In the genomic region with DNA sequence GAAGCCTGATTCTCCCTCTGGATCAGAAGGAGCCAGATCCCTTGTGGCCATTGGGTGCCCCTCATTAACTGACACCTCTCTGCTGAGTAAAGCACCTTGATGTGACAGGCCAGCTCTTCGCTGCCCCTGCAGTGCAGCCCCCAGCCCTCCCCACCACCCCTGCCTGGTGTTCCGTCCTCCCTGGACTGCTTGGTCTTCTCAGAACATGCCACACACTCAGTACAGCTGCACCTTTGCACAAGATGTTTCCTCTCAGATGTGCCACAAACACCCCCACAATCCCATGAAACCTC, we compare ENCODE assay signal across 13 cellular contexts. TPM values are rescaled to one million over a fixed set of nuclear protein-coding genes. Genes with fewer than 3 reads are reported as not detected.
DNase-seq lines count a peak whose midpoint lies in the region; ATAC-seq and TF ChIP-seq lines count a peak whose summit lies in the region.
"Had no signal": no experiment of that assay in that cellular context is flagged by ENCODE, and none has a peak within 500 bp of the region (broad histone marks: within the 10 kb centered on the region; RNA-seq: fewer than 3 reads in every experiment).

No MANE protein-coding gene starts in this region.

- WGBS in esophagus squamous epithelium, 2 donors: no CpG with 5 or more reads among the region's 2 CpGs

- H3K27ac ChIP-seq in esophagus squamous epithelium: no peak overlapping the region
- H3K27ac ChIP-seq: breast epithelium, right atrium auricular region, tibial artery had no signal

- peaks cover 2% of the 10 kb centered on the region for H3K36me3 Mint-ChIP-seq in activated naive CD8-positive, alpha-beta T cell
- peaks cover 17% of the 10 kb centered on the region for H3K36me3 Mint-ChIP-seq in activated naive CD8-positive, alpha-beta T cell treated with anti-CD3 and anti-CD28 coated beads, Interleukin-2, amount 50 U/mL, for 24 hours (ENCODE audit: low read depth)
- H3K36me3 Mint-ChIP-seq in T-helper 17 cell (ENCODE audit: low read depth): peaks cover 2% of the 10 kb centered on the region
- peaks cover 12 to 32% of the 10 kb centered on the region in 2 donors for H3K36me3 Mint-ChIP-seq in stimulated activated naive B cell treated with anti-CD40 and anti-IgM and Interleukin-4, amounts not matched to agents 10 μg/mL and 1 μg/mL and 100 μg/mL, for 72 hours

- intact Hi-C loops in esophagus squamous epithelium (cut with DNase I): loop anchor here (10.0 kb wide), 1 partner anchor 62 kb away; no protein-coding TSS in a partner anchor

- H3K9me3 ChIP-seq in T-helper 17 cell (ENCODE audit: control insufficient read depth, low read length, poor library complexity, severe bottlenecking): no peaks in the 10 kb centered on the region
- H3K9me3 ChIP-seq in iPS-15b (ENCODE audit: control insufficient read depth, insufficient read depth, low read length): no peaks in the 10 kb centered on the region
- no peaks in the 10 kb centered on the region for H3K9me3 ChIP-seq in esophagus squamous epithelium
- H3K9me3 ChIP-seq: breast epithelium, right atrium auricular region, tibial artery had no signal

- no peak for TF ChIP-seq POLR2A in esophagus squamous epithelium (IDR thresholded peaks at IDR 0.05)

- peak overlapping the region; percentile 41 for H3K27ac Mint-ChIP-seq in activated naive CD8-positive, alpha-beta T cell
- H3K27ac Mint-ChIP-seq in activated naive CD8-positive, alpha-beta T cell treated with anti-CD3 and anti-CD28 coated beads, Interleukin-2, amount 50 U/mL, for 24 hours: no peak overlapping the region
- H3K27ac Mint-ChIP-seq in T-helper 17 cell: peak overlapping the region; percentile 73
- peak overlapping the region; percentile 92 for H3K27ac Mint-ChIP-seq in stimulated activated naive B cell treated with anti-CD40 and anti-IgM and Interleukin-4, amounts not matched to agents 10 μg/mL and 1 μg/mL and 100 μg/mL, for 72 hours
- H3K27ac Mint-ChIP-seq: T-helper 1 cell treated with Interleukin-12 subunit alpha and Interleukin-12 subunit beta and Interleukin-4 antibody, amounts not matched to agents 30 μg/mL and 1 μg/mL, for 36 hours had no signal

- no peak for ATAC-seq in activated naive CD8-positive, alpha-beta T cell treated with anti-CD3 and anti-CD28 coated beads, Interleukin-2, amount 50 U/mL, for 24 hours
- no peak for ATAC-seq in T-helper 17 cell
- no peak for ATAC-seq in stimulated activated naive B cell treated with anti-CD40 and anti-IgM and Interleukin-4, amounts not matched to agents 10 μg/mL and 1 μg/mL and 100 μg/mL, for 72 hours (replicated peaks)

- peaks cover 22% of the 10 kb centered on the region for H3K4me1 Mint-ChIP-seq in activated naive CD8-positive, alpha-beta T cell (ENCODE audit: low read depth)
- peaks cover 16% of the 10 kb centered on the region for H3K4me1 Mint-ChIP-seq in activated naive CD8-positive, alpha-beta T cell treated with anti-CD3 and anti-CD28 coated beads, Interleukin-2, amount 50 U/mL, for 24 hours
- H3K4me1 Mint-ChIP-seq in T-helper 17 cell: peaks cover 15% of the 10 kb centered on the region
- peaks cover 15 to 29% of the 10 kb centered on the region in 2 donors for H3K4me1 Mint-ChIP-seq in stimulated activated naive B cell treated with anti-CD40 and anti-IgM and Interleukin-4, amounts not matched to agents 10 μg/mL and 1 μg/mL and 100 μg/mL, for 72 hours

- H3K9me3 Mint-ChIP-seq in activated naive CD8-positive, alpha-beta T cell (ENCODE audit: low read depth): no peaks in the 10 kb centered on the region
- H3K9me3 Mint-ChIP-seq in activated naive CD8-positive, alpha-beta T cell treated with anti-CD3 and anti-CD28 coated beads, Interleukin-2, amount 50 U/mL, for 24 hours: no peaks in the 10 kb centered on the region
- no peaks in the 10 kb centered on the region for H3K9me3 Mint-ChIP-seq in stimulated activated naive B cell treated with anti-CD40 and anti-IgM and Interleukin-4, amounts not matched to agents 10 μg/mL and 1 μg/mL and 100 μg/mL, for 72 hours
- H3K9me3 Mint-ChIP-seq: T-helper 1 cell treated with Interleukin-12 subunit alpha and Interleukin-12 subunit beta and Interleukin-4 antibody, amounts not matched to agents 30 μg/mL and 1 μg/mL, for 36 hours had no signal

- H3K4me3 Mint-ChIP-seq in activated naive CD8-positive, alpha-beta T cell: no peak overlapping the region
- H3K4me3 Mint-ChIP-seq in activated naive CD8-positive, alpha-beta T cell treated with anti-CD3 and anti-CD28 coated beads, Interleukin-2, amount 50 U/mL, for 24 hours: no peak overlapping the region
- H3K4me3 Mint-ChIP-seq in T-helper 17 cell: peak overlapping the region; percentile 60
- no peak overlapping the region for H3K4me3 Mint-ChIP-seq in stimulated activated naive B cell treated with anti-CD40 and anti-IgM and Interleukin-4, amounts not matched to agents 10 μg/mL and 1 μg/mL and 100 μg/mL, for 72 hours
- H3K4me3 Mint-ChIP-seq: T-helper 1 cell treated with Interleukin-12 subunit alpha and Interleukin-12 subunit beta and Interleukin-4 antibody, amounts not matched to agents 30 μg/mL and 1 μg/mL, for 36 hours had no signal

- no peak for DNase-seq in activated naive CD8-positive, alpha-beta T cell treated with anti-CD3 and anti-CD28 coated beads, Interleukin-2, amount 50 U/mL, for 24 hours
- DNase-seq in T-helper 17 cell (no peak), esophagus squamous epithelium (lab: John Stamatoyannopoulos, UW) (no peak), NCI-H1436 treated with DMSO at 0.1 percent for 48 hours (lab: John Stamatoyannopoulos, UW) (no peak), NAMALWA (ENCODE audit: low spot score) (no peak)
- DNase-seq in stimulated activated naive B cell treated with anti-CD40 and anti-IgM and Interleukin-4, amounts not matched to agents 10 μg/mL and 1 μg/mL and 100 μg/mL, for 72 hours: no peak

- H3K27me3 Mint-ChIP-seq in activated naive CD8-positive, alpha-beta T cell: no peaks in the 10 kb centered on the region
- no peaks in the 10 kb centered on the region for H3K27me3 Mint-ChIP-seq in activated naive CD8-positive, alpha-beta T cell treated with anti-CD3 and anti-CD28 coated beads, Interleukin-2, amount 50 U/mL, for 24 hours
- H3K27me3 Mint-ChIP-seq in T-helper 17 cell: no peaks in the 10 kb centered on the region
- no peaks in the 10 kb centered on the region for H3K27me3 Mint-ChIP-seq in stimulated activated naive B cell treated with anti-CD40 and anti-IgM and Interleukin-4, amounts not matched to agents 10 μg/mL and 1 μg/mL and 100 μg/mL, for 72 hours

- H3K4me3 ChIP-seq in iPS-15b (ENCODE audit: low read depth, low read length) (peak overlapping the region; percentile 6), esophagus squamous epithelium (no peak overlapping the region)
- H3K4me3 ChIP-seq: breast epithelium, right atrium auricular region, tibial artery had no signal

- H3K9ac ChIP-seq in iPS-15b (ENCODE audit: low read depth, low read length): peak overlapping the region; percentile 47

- H3K27me3 ChIP-seq in iPS-15b (ENCODE audit: control insufficient read depth, insufficient read depth, low read length): no peaks in the 10 kb centered on the region
- no peaks in the 10 kb centered on the region for H3K27me3 ChIP-seq in esophagus squamous epithelium
- H3K27me3 ChIP-seq: breast epithelium, right atrium auricular region had no signal

- H3K36me3 ChIP-seq in iPS-15b (ENCODE audit: control insufficient read depth, insufficient read depth, low read length) (peaks cover 11% of the 10 kb centered on the region), esophagus squamous epithelium (peaks cover 0 to 38% (median 9%) of the 10 kb centered on the region in 3 donors)

- no peak for TF ChIP-seq CTCF in esophagus squamous epithelium (IDR thresholded peaks at IDR 0.05)

- peaks cover 24% of the 10 kb centered on the region for H3K4me1 ChIP-seq in iPS-15b (ENCODE audit: control insufficient read depth, insufficient read depth, low read length)
- H3K4me1 ChIP-seq in esophagus squamous epithelium: peaks cover 14 to 51% (median 16%) of the 10 kb centered on the region in 3 donors

RNA-seq across cellular contexts. Expression of gene GOSR2, which starts 20.2 kb away (rescaled TPM):
- total RNA-seq in T-helper 17 cell (10 to 100 TPM; 54.5 to 57.9 TPM), esophagus squamous epithelium (10 to 100 TPM; 20.3 to 37.8 (median 24.7) TPM)

RNA-seq across cellular contexts. Expression of gene RPRML, which starts 35.9 kb away (rescaled TPM):
- total RNA-seq in T-helper 17 cell: not detected
- total RNA-seq in esophagus squamous epithelium: 1 to 10 TPM in 1 of 4 donors, under 1 TPM in 1, not detected in 2; 0.57 to 1.3 TPM
- total RNA-seq: right atrium auricular region, RPMI7951 had no signal
